In the genomic region with DNA sequence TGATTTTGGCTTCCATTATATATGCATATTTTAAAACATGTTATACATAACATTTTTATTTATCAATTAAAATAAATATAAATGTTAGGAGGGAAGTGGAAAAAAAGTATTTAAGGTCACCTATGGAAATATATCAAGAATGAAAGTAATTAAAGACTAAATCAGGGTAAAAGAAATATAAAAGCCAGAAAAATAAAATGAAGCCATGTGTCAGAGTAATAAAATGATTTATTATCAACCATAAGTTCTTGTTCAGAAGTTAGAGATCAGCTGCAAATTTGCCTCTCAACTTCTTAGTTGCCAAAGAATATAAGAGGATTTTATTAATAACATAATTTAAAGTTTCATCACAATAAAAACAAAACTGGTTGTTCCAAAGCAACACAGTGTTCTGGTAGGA, we compare ENCODE assay signal across 1 cellular context.
TF ChIP-seq lines count a peak whose summit lies in the region.

No MANE protein-coding gene starts in this region.

TF ChIP-seq in GM23338, 12 proteins besides CTCF, POLR2A, EP300 and RAD21 (continued from another document):
- TF ChIP-seq, protein P1, sequence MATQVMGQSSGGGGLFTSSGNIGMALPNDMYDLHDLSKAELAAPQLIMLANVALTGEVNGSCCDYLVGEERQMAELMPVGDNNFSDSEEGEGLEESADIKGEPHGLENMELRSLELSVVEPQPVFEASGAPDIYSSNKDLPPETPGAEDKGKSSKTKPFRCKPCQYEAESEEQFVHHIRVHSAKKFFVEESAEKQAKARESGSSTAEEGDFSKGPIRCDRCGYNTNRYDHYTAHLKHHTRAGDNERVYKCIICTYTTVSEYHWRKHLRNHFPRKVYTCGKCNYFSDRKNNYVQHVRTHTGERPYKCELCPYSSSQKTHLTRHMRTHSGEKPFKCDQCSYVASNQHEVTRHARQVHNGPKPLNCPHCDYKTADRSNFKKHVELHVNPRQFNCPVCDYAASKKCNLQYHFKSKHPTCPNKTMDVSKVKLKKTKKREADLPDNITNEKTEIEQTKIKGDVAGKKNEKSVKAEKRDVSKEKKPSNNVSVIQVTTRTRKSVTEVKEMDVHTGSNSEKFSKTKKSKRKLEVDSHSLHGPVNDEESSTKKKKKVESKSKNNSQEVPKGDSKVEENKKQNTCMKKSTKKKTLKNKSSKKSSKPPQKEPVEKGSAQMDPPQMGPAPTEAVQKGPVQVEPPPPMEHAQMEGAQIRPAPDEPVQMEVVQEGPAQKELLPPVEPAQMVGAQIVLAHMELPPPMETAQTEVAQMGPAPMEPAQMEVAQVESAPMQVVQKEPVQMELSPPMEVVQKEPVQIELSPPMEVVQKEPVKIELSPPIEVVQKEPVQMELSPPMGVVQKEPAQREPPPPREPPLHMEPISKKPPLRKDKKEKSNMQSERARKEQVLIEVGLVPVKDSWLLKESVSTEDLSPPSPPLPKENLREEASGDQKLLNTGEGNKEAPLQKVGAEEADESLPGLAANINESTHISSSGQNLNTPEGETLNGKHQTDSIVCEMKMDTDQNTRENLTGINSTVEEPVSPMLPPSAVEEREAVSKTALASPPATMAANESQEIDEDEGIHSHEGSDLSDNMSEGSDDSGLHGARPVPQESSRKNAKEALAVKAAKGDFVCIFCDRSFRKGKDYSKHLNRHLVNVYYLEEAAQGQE (IDR thresholded peaks at IDR 0.05; ENCODE audit: unreplicated experiment), result no peak
TF ChIP-seq in GM23338: peak in this region for 0.
